ENCODE assay signal across 30 cellular contexts in the genomic region with DNA sequence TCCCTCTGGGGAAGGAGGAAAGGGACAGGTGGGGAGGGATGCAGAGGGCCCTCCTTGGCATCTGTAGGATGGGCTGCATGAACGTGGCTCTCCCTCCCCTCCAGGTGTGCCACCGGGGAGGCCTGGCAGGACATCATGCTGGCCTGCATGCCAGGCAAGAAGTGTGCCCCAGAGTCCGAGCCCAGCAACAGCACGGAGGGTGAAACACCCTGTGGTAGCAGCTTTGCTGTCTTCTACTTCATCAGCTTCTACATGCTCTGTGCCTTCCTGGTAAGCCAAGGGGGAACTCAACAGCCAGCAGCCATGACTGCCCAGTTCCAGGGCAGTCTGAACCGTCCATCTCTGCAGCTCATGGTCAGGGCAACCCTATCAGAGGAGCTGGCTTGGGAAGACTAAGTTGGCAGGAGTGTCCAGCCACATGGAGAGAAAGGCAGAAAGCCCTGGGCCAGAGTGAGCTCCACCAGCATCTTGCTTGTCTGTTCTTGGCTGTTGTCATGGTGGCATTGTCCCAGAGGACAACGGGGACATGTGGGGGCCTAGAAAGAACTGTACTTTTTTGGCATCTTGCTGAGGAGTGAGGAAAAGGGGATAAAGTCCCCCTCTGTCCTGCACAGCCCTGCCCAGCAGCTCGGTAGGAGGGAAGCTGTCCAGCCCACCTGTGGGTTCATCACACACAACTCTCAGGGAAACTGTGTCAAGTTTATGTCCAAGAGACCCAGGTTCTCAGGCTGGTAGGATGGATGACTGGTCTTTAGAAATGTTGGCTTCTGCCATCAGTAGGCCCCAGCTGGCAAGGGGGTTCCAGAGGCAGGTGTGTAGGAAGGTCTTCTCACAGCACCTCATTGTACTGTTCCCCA.
"Had no signal": no experiment of that assay in that cellular context is flagged by ENCODE, and none has a peak within 500 bp of the region (broad histone marks: within the 10 kb centered on the region; RNA-seq: fewer than 3 reads in every experiment).

No MANE protein-coding gene starts in this region.

- FAIRE-seq: small intestine had no signal

- H3K9me3 ChIP-seq: body of pancreas, esophagus muscularis mucosa, heart left ventricle, left lung, neutrophil, ovary, right lobe of liver, stomach, thyroid gland had no signal

- DNase-seq: activated CD4-positive, alpha-beta memory T cell treated with anti-CD3 and anti-CD28 coated beads for 36 hours; activated CD4-positive, alpha-beta T cell treated with anti-CD3 and anti-CD28 coated beads for 48 hours; activated naive CD4-positive, alpha-beta T cell; activated T-cell treated with anti-CD3 and anti-CD28 coated beads, Interleukin-2, amount 50 U/mL, for 4 hours; body of pancreas; cerebellar nuclear complex; foreskin keratinocyte; heart left ventricle; hypothalamus; immature natural killer cell; kidney glomerular epithelial cell; left lung; naive B cell; nephron progenitor cell; small intestine; stimulated activated CD4-positive, alpha-beta T cell treated with anti-CD3 and anti-CD28 coated beads, Interleukin-1b, Interleukin-23, amount 100 ng/mL, for 48 hours; stimulated activated CD4-positive, alpha-beta T cell treated with anti-CD3 and anti-CD28 coated beads, Interleukin-4, amount 100 ng/mL, for 4 hours; stimulated activated CD8-positive, alpha-beta memory T cell treated with anti-CD3 and anti-CD28 coated beads, Interleukin-4, amount 100 ng/mL, for 48 hours; stomach; thyroid gland had no signal

- H3K4me3 ChIP-seq: body of pancreas, cardiac muscle cell, esophagus muscularis mucosa, heart left ventricle, left lung, lung, ovary, right lobe of liver, stomach, thyroid gland had no signal

- H3K27ac ChIP-seq: body of pancreas, cardiac muscle cell, esophagus muscularis mucosa, foreskin keratinocyte, heart left ventricle, left lung, neutrophil, ovary, right lobe of liver, stomach, thyroid gland had no signal

- H3K27me3 ChIP-seq: body of pancreas, cardiac muscle cell, esophagus muscularis mucosa, foreskin keratinocyte, heart left ventricle, left lung, neutrophil, ovary, right lobe of liver, stomach, thyroid gland had no signal

- ATAC-seq: activated CD4-positive, CD25-positive, alpha-beta regulatory T cell treated with anti-CD3 and anti-CD28 coated beads, Interleukin-2, amount 50 U/mL, for 24 hours; activated naive CD4-positive, alpha-beta T cell treated with anti-CD3 and anti-CD28 coated beads, Interleukin-2, amount 50 U/mL, for 72 hours; activated T-cell treated with anti-CD3 and anti-CD28 coated beads, Interleukin-2, amount 50 U/mL, for 4 hours; activated T-helper 17 cell treated with anti-CD3 and anti-CD28 coated beads, Interleukin-2, amount 50 U/mL, for 72 hours; body of pancreas; foreskin keratinocyte; left lung; stimulated activated memory B cell treated with anti-CD40 and anti-IgM and Interleukin-4, amounts not matched to agents 10 μg/mL and 1 μg/mL and 100 μg/mL, for 72 hours had no signal

- H3K36me3 ChIP-seq: left lung, neutrophil, ovary, right lobe of liver, thyroid gland had no signal

- H3K4me1 ChIP-seq: body of pancreas, esophagus muscularis mucosa, foreskin keratinocyte, heart left ventricle, left lung, right lobe of liver, stomach, thyroid gland had no signal
